Comparison of ENCODE assay signal across 1 cellular context in the genomic region with DNA sequence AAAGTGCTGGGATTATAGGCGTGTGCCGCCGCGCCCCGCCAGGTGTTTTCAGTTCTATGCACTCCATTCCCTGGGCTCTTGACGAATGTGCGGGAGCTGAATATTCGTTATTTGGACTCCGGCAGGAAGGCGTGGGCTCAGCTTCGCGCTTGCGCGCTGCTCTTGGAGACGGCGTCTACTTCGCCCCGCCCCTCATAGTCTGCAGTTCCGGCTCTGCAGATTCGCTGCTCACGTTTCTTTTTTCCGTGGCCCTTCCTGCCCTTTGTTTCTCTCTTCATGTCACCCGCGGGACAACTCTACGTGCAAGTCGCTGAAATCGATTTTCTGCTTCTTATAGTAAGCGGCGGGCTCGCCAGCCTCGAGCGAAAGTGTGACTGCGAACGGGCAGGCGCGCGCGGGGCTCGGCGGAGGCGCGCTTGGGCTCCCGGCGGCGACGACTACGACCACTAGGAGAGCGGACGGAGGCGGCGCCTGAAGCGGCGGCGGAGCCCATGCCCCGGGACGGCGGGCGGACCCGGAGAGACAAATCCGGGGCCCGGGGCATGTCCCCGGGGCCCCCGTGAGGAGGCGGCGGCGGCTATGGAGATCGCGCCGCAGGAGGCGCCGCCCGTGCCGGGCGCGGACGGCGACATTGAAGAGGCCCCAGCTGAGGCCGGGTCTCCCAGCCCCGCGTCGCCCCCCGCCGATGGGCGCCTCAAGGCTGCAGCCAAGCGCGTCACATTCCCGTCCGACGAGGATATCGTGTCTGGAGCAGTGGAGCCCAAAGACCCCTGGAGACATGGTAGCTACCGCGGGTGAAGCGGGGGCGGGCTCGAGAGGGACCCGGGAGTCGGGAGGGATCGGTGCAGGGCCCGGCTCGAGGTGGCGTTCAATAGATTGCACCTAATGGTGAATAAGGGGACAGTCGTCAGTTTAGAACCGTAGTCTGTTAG.
TF ChIP-seq lines count a peak whose summit lies in the region.

A gene with protein sequence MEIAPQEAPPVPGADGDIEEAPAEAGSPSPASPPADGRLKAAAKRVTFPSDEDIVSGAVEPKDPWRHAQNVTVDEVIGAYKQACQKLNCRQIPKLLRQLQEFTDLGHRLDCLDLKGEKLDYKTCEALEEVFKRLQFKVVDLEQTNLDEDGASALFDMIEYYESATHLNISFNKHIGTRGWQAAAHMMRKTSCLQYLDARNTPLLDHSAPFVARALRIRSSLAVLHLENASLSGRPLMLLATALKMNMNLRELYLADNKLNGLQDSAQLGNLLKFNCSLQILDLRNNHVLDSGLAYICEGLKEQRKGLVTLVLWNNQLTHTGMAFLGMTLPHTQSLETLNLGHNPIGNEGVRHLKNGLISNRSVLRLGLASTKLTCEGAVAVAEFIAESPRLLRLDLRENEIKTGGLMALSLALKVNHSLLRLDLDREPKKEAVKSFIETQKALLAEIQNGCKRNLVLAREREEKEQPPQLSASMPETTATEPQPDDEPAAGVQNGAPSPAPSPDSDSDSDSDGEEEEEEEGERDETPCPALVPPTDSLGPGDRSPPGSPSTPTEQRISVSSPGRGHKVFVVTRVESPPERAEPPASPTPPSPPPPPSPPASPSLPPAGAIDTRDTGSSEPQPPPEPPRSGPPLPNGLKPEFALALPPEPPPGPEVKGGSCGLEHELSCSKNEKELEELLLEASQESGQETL (plus strand): TSS at position 433 of the 932 bp plus-strand sequence. CDS start 147 bp downstream, at position 580.

TF ChIP-seq in K562, 482 proteins besides CTCF, POLR2A, EP300 and RAD21 (continued from another document):
- TF ChIP-seq TFAP4 (CRISPR knock-in tag; IDR thresholded peaks at IDR 0.05; ENCODE audit: borderline replicate concordance) (peak; percentile 86), EHMT2 (IDR thresholded peaks at IDR 0.05) (no peak), NEUROD1 (IDR thresholded peaks at IDR 0.05; ENCODE audit: borderline replicate concordance, low read depth, low read length, partially characterized antibody) (peak; percentile 62), SRSF7 (optimal IDR thresholded peaks at IDR 0.05; ENCODE audit: low read depth, low read length) (no peak), RFX1 (IDR thresholded peaks at IDR 0.05) (peak; percentile 89), WHSC1 (IDR thresholded peaks at IDR 0.05; ENCODE audit: low read length) (no peak), PTTG1 (tag; IDR thresholded peaks at IDR 0.05; ENCODE audit: low read depth) (no peak), ATF6 (CRISPR knock-in tag; IDR thresholded peaks at IDR 0.05) (no peak), NCOA6 (IDR thresholded peaks at IDR 0.05) (no peak), CTBP1 (IDR thresholded peaks at IDR 0.05; ENCODE audit: borderline replicate concordance) (no peak; the same call in none of the 2 replicates), TAF7 (tag; IDR thresholded peaks at IDR 0.05) (0 out of 2 replicates have a peak, but pooled peaks have one; percentile 39), CBX2 (IDR thresholded peaks at IDR 0.05; ENCODE audit: insufficient read depth, low read length, poor library complexity, severe bottlenecking) (no peak), TFE3 (CRISPR knock-in tag; IDR thresholded peaks at IDR 0.05) (no peak), ZNF583 (CRISPR knock-in tag; IDR thresholded peaks at IDR 0.05) (no peak), PRDM10 (IDR thresholded peaks at IDR 0.05; ENCODE audit: partially characterized antibody) (peak; percentile 21), TEAD4 (IDR thresholded peaks at IDR 0.05; ENCODE audit: low read length) (peak; percentile 42; the same call in 1 of the 2 replicates), TEAD4 (CRISPR knock-in tag; IDR thresholded peaks at IDR 0.05; ENCODE audit: borderline replicate concordance) (no peak), ETV5 (CRISPR knock-in tag; IDR thresholded peaks at IDR 0.05; ENCODE audit: low read depth) (peak; percentile 85; the same call in 1 of the 2 replicates), NR2C1 (IDR thresholded peaks at IDR 0.05) (peak; percentile 49; the same call in 1 of the 2 replicates), NR2C1 (tag; IDR thresholded peaks at IDR 0.05) (no peak; the same call in 1 of the 2 replicates), ZNF431 (CRISPR knock-in tag; IDR thresholded peaks at IDR 0.05) (0 out of 2 replicates have a peak, but pooled peaks have one; percentile 57), CREB3 (tag; conservative IDR thresholded peaks at IDR 0.05; ENCODE audit: low read depth) (0 out of 2 replicates have a peak, but pooled peaks have one; percentile 50), CBX5 (IDR thresholded peaks at IDR 0.05; ENCODE audit: borderline replicate concordance, low read depth) (0 out of 2 replicates have a peak, but pooled peaks have one; percentile 24), MCM7 (IDR thresholded peaks at IDR 0.05) (no peak), SMAD2 (IDR thresholded peaks at IDR 0.05; ENCODE audit: low read depth, low read length) (no peak), ZFP1 (CRISPR knock-in tag; IDR thresholded peaks at IDR 0.05) (no peak)
- TF ChIP-seq, protein P1, sequence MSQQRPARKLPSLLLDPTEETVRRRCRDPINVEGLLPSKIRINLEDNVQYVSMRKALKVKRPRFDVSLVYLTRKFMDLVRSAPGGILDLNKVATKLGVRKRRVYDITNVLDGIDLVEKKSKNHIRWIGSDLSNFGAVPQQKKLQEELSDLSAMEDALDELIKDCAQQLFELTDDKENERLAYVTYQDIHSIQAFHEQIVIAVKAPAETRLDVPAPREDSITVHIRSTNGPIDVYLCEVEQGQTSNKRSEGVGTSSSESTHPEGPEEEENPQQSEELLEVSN (IDR thresholded peaks at IDR 0.05; ENCODE audit: borderline replicate concordance in 1 of 2, extremely low read depth in 1 of 2, insufficient read depth in 1 of 2, insufficient read length in 1 of 2, low read depth in 1 of 2, low read length in 1 of 2, poor library complexity in 1 of 2, severe bottlenecking in 1 of 2) = peak; percentile 45 to 77
- TF ChIP-seq, protein P2, sequence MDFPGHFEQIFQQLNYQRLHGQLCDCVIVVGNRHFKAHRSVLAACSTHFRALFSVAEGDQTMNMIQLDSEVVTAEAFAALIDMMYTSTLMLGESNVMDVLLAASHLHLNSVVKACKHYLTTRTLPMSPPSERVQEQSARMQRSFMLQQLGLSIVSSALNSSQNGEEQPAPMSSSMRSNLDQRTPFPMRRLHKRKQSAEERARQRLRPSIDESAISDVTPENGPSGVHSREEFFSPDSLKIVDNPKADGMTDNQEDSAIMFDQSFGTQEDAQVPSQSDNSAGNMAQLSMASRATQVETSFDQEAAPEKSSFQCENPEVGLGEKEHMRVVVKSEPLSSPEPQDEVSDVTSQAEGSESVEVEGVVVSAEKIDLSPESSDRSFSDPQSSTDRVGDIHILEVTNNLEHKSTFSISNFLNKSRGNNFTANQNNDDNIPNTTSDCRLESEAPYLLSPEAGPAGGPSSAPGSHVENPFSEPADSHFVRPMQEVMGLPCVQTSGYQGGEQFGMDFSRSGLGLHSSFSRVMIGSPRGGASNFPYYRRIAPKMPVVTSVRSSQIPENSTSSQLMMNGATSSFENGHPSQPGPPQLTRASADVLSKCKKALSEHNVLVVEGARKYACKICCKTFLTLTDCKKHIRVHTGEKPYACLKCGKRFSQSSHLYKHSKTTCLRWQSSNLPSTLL (IDR thresholded peaks at IDR 0.05) = peak; percentile 94
